Comparison of ENCODE assay signal across 23 cellular contexts in the genomic region with DNA sequence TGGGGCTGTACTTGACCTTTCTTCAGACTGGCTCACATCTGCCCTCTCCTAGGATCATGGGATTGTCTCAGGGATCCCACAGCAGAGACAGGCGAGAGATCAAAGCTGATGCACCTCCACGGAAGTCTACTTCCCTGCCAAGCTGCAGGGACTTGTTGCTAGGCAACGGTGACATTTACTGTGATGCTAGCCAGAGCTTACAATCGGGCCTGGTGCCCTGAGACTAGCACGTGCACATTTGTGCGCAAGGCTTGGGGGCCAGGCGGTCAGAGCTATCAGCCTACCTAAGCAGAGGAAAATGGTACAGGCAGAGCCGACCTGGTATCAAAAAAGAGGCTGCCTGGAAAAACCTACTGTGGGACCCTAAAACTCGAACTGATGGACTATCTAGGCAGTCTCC.
A peak's percentile ranks its signal among the peaks of the same experiment; 100 is the strongest.
DNase-seq lines count a peak whose midpoint lies in the region; ATAC-seq and TF ChIP-seq lines count a peak whose summit lies in the region.
"Had no signal": no experiment of that assay in that cellular context is flagged by ENCODE, and none has a peak within 500 bp of the region (broad histone marks: within the 10 kb centered on the region; RNA-seq: fewer than 3 reads in every experiment).

No MANE protein-coding gene starts in this region.

- no peaks in the 10 kb centered on the region for H3K4me1 ChIP-seq in heart right ventricle
- H3K4me1 ChIP-seq: A549; BE2C; BLaER1 treated with 17β-estradiol and CSF1 and Interleukin-3, amounts not matched to agents 10 nM and 100 nM; HAP-1 had no signal

- CTCF ChIA-PET in activated CD4-positive, alpha-beta T cell treated with anti-CD3 and anti-CD28 coated beads, Interleukin-2, amount 10 ng/mL, durations not matched to agents 7 days and 5 days (lab: Charles Lee) = no interaction called here
- CTCF ChIA-PET in activated naive CD4-positive, alpha-beta T cell treated with anti-CD3 and anti-CD28 coated beads for 36 hours (lab: Charles Lee) = no interaction called here

- no peaks in the 10 kb centered on the region for H3K27me3 ChIP-seq in heart right ventricle
- H3K27me3 ChIP-seq: BE2C; BLaER1 treated with 17β-estradiol and CSF1 and Interleukin-3, amounts not matched to agents 10 nM and 100 nM had no signal

- H3K9me3 ChIP-seq in heart right ventricle = no peaks in the 10 kb centered on the region
- H3K9me3 ChIP-seq: A549; BE2C; BLaER1 treated with 17β-estradiol and CSF1 and Interleukin-3, amounts not matched to agents 10 nM and 100 nM; HAP-1 had no signal

- no peak for DNase-seq in activated CD4-positive, alpha-beta T cell treated with anti-CD3 and anti-CD28 coated beads, Interleukin-2, amount 10 ng/mL, durations not matched to agents 7 days and 5 days
- no peak for DNase-seq in activated CD4-positive, alpha-beta T cell treated with anti-CD3 and anti-CD28 coated beads for 1 hour
- DNase-seq in heart right ventricle (peak; percentile 16 to 23), cardiac septum (ENCODE audit: low spot score) (no peak), G401 (ENCODE audit: low spot score) (peak; percentile 53), cerebellum (ENCODE audit: low spot score) (peak; percentile 43)
- no peak for DNase-seq in activated T-cell treated with anti-CD3 and anti-CD28 coated beads, Interleukin-2, amount 50 U/mL, for 4 hours
- no peak for DNase-seq in activated naive CD4-positive, alpha-beta T cell treated with anti-CD3 and anti-CD28 coated beads for 36 hours
- DNase-seq: 8988T; ACHN; AML-193; BE2C; Calu3; CD4-positive, alpha-beta T cell; CD8-positive, alpha-beta memory T cell; DMS53; DMS79 treated with DMSO at 0.1 percent for 48 hours; GOT3; HFFc6 had no signal

- ATAC-seq in heart right ventricle = peak in 5 of 8 donors; percentile 42 to 73 (median 69)
- no peak for ATAC-seq in activated T-cell treated with anti-CD3 and anti-CD28 coated beads, Interleukin-2, amount 50 U/mL, for 4 hours
- ATAC-seq: A549 had no signal

- WGBS in heart right ventricle, 2 donors = 44 to 50% methylated on average over 9 of the region's 9 CpGs

- in situ Hi-C loops in G401 (cut with HindIII; ENCODE audit: low sequenced_read_pairs) = no loop called here

- H3K4me3 Mint-ChIP-seq in activated CD4-positive, alpha-beta T cell treated with anti-CD3 and anti-CD28 coated beads, Interleukin-2, amount 10 ng/mL, durations not matched to agents 7 days and 5 days = no peak overlapping the region
- H3K4me3 Mint-ChIP-seq in activated T-cell treated with anti-CD3 and anti-CD28 coated beads, Interleukin-2, amount 50 U/mL, for 4 hours = no peak overlapping the region
- no peak overlapping the region for H3K4me3 Mint-ChIP-seq in activated naive CD4-positive, alpha-beta T cell treated with anti-CD3 and anti-CD28 coated beads for 36 hours
- H3K4me3 Mint-ChIP-seq: CD14-positive monocyte; CD4-positive, alpha-beta T cell; CD8-positive, alpha-beta memory T cell; HFFc6 had no signal

- no peaks in the 10 kb centered on the region for H3K9me3 Mint-ChIP-seq in activated CD4-positive, alpha-beta T cell treated with anti-CD3 and anti-CD28 coated beads, Interleukin-2, amount 10 ng/mL, durations not matched to agents 7 days and 5 days
- no peaks in the 10 kb centered on the region for H3K9me3 Mint-ChIP-seq in activated T-cell treated with anti-CD3 and anti-CD28 coated beads, Interleukin-2, amount 50 U/mL, for 4 hours
- H3K9me3 Mint-ChIP-seq in activated naive CD4-positive, alpha-beta T cell treated with anti-CD3 and anti-CD28 coated beads for 36 hours = no peaks in the 10 kb centered on the region
- H3K9me3 Mint-ChIP-seq: CD4-positive, alpha-beta T cell; CD8-positive, alpha-beta memory T cell had no signal

- no peak overlapping the region for H3K4me3 ChIP-seq in heart right ventricle
- H3K4me3 ChIP-seq: A549; BLaER1 treated with 17β-estradiol and CSF1 and Interleukin-3, amounts not matched to agents 10 nM and 100 nM; HAP-1 had no signal

- H3K27ac Mint-ChIP-seq in activated CD4-positive, alpha-beta T cell treated with anti-CD3 and anti-CD28 coated beads, Interleukin-2, amount 10 ng/mL, durations not matched to agents 7 days and 5 days = peak overlapping the region; percentile 19
- H3K27ac Mint-ChIP-seq in activated naive CD4-positive, alpha-beta T cell treated with anti-CD3 and anti-CD28 coated beads for 36 hours = no peak overlapping the region
- H3K27ac Mint-ChIP-seq: CD14-positive monocyte; CD4-positive, alpha-beta T cell; CD8-positive, alpha-beta memory T cell; HFFc6 had no signal

- POLR2A ChIA-PET in activated CD4-positive, alpha-beta T cell treated with anti-CD3 and anti-CD28 coated beads, Interleukin-2, amount 10 ng/mL, durations not matched to agents 7 days and 5 days (lab: Charles Lee) = no interaction called here

- no peaks in the 10 kb centered on the region for H3K27me3 Mint-ChIP-seq in activated CD4-positive, alpha-beta T cell treated with anti-CD3 and anti-CD28 coated beads, Interleukin-2, amount 10 ng/mL, durations not matched to agents 7 days and 5 days
- H3K27me3 Mint-ChIP-seq in activated T-cell treated with anti-CD3 and anti-CD28 coated beads, Interleukin-2, amount 50 U/mL, for 4 hours (ENCODE audit: low read depth) = no peaks in the 10 kb centered on the region
- H3K27me3 Mint-ChIP-seq in activated naive CD4-positive, alpha-beta T cell treated with anti-CD3 and anti-CD28 coated beads for 36 hours (ENCODE audit: low read depth) = no peaks in the 10 kb centered on the region
- H3K27me3 Mint-ChIP-seq: CD4-positive, alpha-beta T cell; CD8-positive, alpha-beta memory T cell had no signal

- no peak overlapping the region for H3K27ac ChIP-seq in heart right ventricle
- H3K27ac ChIP-seq: A549; BLaER1 treated with 17β-estradiol and CSF1 and Interleukin-3, amounts not matched to agents 10 nM and 100 nM had no signal

- no peak for TF ChIP-seq CTCF in heart right ventricle (IDR thresholded peaks at IDR 0.05)

- H3K36me3 Mint-ChIP-seq in activated CD4-positive, alpha-beta T cell treated with anti-CD3 and anti-CD28 coated beads, Interleukin-2, amount 10 ng/mL, durations not matched to agents 7 days and 5 days (ENCODE audit: low read depth) = no peaks in the 10 kb centered on the region
- no peaks in the 10 kb centered on the region for H3K36me3 Mint-ChIP-seq in activated T-cell treated with anti-CD3 and anti-CD28 coated beads, Interleukin-2, amount 50 U/mL, for 4 hours (ENCODE audit: insufficient read depth)
- H3K36me3 Mint-ChIP-seq in activated naive CD4-positive, alpha-beta T cell treated with anti-CD3 and anti-CD28 coated beads for 36 hours (ENCODE audit: low read depth) = no peaks in the 10 kb centered on the region
- H3K36me3 Mint-ChIP-seq: CD14-positive monocyte; CD8-positive, alpha-beta memory T cell had no signal

- H3K4me1 Mint-ChIP-seq in activated CD4-positive, alpha-beta T cell treated with anti-CD3 and anti-CD28 coated beads, Interleukin-2, amount 10 ng/mL, durations not matched to agents 7 days and 5 days = no peaks in the 10 kb centered on the region
- no peaks in the 10 kb centered on the region for H3K4me1 Mint-ChIP-seq in activated T-cell treated with anti-CD3 and anti-CD28 coated beads, Interleukin-2, amount 50 U/mL, for 4 hours (ENCODE audit: low read depth)
- H3K4me1 Mint-ChIP-seq in activated naive CD4-positive, alpha-beta T cell treated with anti-CD3 and anti-CD28 coated beads for 36 hours (ENCODE audit: low read depth) = no peaks in the 10 kb centered on the region
- H3K4me1 Mint-ChIP-seq: CD14-positive monocyte; CD8-positive, alpha-beta memory T cell had no signal

- H3K36me3 ChIP-seq in heart right ventricle = no peaks in the 10 kb centered on the region
- H3K36me3 ChIP-seq: BE2C; BLaER1 treated with 17β-estradiol and CSF1 and Interleukin-3, amounts not matched to agents 10 nM and 100 nM; HAP-1 had no signal

- intact Hi-C loops in heart right ventricle (cut with DNase I) (no loop called here), cardiac septum (cut with DNase I) (no loop called here)
- intact Hi-C loops in activated naive CD4-positive, alpha-beta T cell treated with anti-CD3 and anti-CD28 coated beads for 36 hours (cut with micrococcal nuclease) = no loop called here

Comparison
In these comparisons a context has a peak if more than half of its experiments do, and no peak if none do; other contexts are left out.
1. DNase-seq: peak in heart right ventricle (2 of 2), G401 (single experiment) and cerebellum (single experiment); none in activated CD4-positive, alpha-beta T cell treated with anti-CD3 and anti-CD28 coated beads, Interleukin-2, amount 10 ng/mL, durations not matched to agents 7 days and 5 days (single experiment), activated CD4-positive, alpha-beta T cell treated with anti-CD3 and anti-CD28 coated beads for 1 hour (single experiment), cardiac septum (single experiment), activated T-cell treated with anti-CD3 and anti-CD28 coated beads, Interleukin-2, amount 50 U/mL, for 4 hours (single experiment) and activated naive CD4-positive, alpha-beta T cell treated with anti-CD3 and anti-CD28 coated beads for 36 hours (single experiment).
2. ATAC-seq: peak in heart right ventricle (5 of 8); none in activated T-cell treated with anti-CD3 and anti-CD28 coated beads, Interleukin-2, amount 50 U/mL, for 4 hours (0 of 2).